In genomic region chr6:107459283-107460073, GRCh38 we compare ENCODE assay signal across 8 cellular contexts.
DNase-seq lines count a peak whose midpoint lies in the region; ATAC-seq and TF ChIP-seq lines count a peak whose summit lies in the region.

Gene PDSS2 (minus strand): TSS chr6:107459564. CDS start chr6:107459285, 279 bp downstream.

- ATAC-seq in GM18511 (IDR thresholded peaks at IDR 0.05; ENCODE audit: unreplicated experiment): peak; percentile 94
- peak; percentile 88 for ATAC-seq in HG03039 (IDR thresholded peaks at IDR 0.05; ENCODE audit: unreplicated experiment)

- H3K27ac ChIP-seq in 22Rv1: peak within 1 kb of the TSS; percentile 83

- peak; percentile 92 to 97 for DNase-seq in NCI-H2081 (lab: John Stamatoyannopoulos, UW)
- peak; percentile 91 for DNase-seq in T1000 (lab: John Stamatoyannopoulos, UW)
- DNase-seq in astrocyte of the hippocampus (ENCODE audit: low read depth, low spot score): peak; percentile 98
- DNase-seq in hypothalamus (lab: John Stamatoyannopoulos, UW): peak; percentile 68 to 98 (median 94)
- peak; percentile 87 for DNase-seq in retinal pigment epithelial cell (ENCODE audit: low read depth)

- H3K4me3 ChIP-seq in retinal pigment epithelial cell (ENCODE audit: low read length): peak within 1 kb of the TSS; percentile 91

- peak; percentile 78 for TF ChIP-seq CTCF in 22Rv1 (IDR thresholded peaks at IDR 0.05)
- peak; percentile 66 for TF ChIP-seq CTCF in retinal pigment epithelial cell (conservative IDR thresholded peaks at IDR 0.05; ENCODE audit: low read depth, low read length)

Comparison
In these comparisons a context has a peak if more than half of its experiments do, and no peak if none do; other contexts are left out.
1. Peak in every context shown above with its lines: DNase-seq, ATAC-seq, H3K4me3 ChIP-seq and H3K27ac ChIP-seq.